In the genomic region with DNA sequence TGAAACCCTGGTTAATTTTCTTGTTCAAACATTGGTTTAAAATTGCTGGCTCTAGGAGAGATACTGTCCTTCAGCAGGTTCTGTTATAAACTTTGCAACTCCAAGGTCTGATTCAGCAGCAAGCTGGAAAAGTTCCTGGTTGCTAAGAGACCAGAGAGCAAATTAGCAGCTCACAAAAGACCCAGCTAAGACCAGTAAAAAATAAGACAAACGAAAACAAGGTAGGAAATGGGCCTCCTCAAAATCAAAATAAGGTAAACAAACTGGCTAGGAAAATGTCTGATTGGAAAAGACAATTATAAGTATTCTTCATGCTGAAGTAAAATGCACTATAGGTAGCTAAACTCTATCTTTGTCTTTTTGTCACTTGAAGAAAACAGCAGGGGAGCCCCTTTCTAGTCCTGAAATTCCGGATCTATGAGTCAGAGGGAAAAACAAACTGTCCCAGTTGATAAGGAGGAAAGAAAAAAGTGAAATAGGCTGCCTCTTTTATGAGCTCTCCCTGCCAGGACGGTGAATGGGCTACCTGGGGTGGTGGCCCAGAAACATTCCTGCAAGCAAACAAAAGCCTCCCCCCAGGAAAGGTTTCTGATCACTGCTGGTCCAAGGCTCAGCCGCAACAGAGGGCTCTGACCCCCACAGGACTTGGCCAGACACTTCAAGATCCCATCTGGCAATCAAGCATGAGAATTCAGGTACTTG, we compare ENCODE assay signal across 1 cellular context.
TF ChIP-seq lines count a peak whose summit lies in the region.

No MANE protein-coding gene starts in this region.

TF ChIP-seq in HepG2, 621 proteins besides CTCF, POLR2A, EP300 and RAD21 (continued from another document and continues in another):
- TF ChIP-seq, protein P1, sequence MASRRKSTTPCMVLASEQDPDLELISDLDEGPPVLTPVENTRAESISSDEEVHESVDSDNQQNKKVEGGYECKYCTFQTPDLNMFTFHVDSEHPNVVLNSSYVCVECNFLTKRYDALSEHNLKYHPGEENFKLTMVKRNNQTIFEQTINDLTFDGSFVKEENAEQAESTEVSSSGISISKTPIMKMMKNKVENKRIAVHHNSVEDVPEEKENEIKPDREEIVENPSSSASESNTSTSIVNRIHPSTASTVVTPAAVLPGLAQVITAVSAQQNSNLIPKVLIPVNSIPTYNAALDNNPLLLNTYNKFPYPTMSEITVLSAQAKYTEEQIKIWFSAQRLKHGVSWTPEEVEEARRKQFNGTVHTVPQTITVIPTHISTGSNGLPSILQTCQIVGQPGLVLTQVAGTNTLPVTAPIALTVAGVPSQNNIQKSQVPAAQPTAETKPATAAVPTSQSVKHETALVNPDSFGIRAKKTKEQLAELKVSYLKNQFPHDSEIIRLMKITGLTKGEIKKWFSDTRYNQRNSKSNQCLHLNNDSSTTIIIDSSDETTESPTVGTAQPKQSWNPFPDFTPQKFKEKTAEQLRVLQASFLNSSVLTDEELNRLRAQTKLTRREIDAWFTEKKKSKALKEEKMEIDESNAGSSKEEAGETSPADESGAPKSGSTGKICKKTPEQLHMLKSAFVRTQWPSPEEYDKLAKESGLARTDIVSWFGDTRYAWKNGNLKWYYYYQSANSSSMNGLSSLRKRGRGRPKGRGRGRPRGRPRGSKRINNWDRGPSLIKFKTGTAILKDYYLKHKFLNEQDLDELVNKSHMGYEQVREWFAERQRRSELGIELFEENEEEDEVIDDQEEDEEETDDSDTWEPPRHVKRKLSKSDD (CRISPR knock-in tag; IDR thresholded peaks at IDR 0.05; ENCODE audit: low read depth): no peak
- TF ChIP-seq ARNTL (CRISPR knock-in tag; IDR thresholded peaks at IDR 0.05): 0 out of 2 replicates have a peak, but pooled peaks have one; percentile 23
- 0 out of 2 replicates have a peak, but pooled peaks have one; percentile 36 for TF ChIP-seq ZNF609 (CRISPR knock-in tag; IDR thresholded peaks at IDR 0.05; ENCODE audit: borderline replicate concordance)
- peak; percentile 67; the same call in 1 of the 2 replicates for TF ChIP-seq ZSCAN29 (CRISPR knock-in tag; conservative IDR thresholded peaks at IDR 0.05)
- TF ChIP-seq ZBTB42 (CRISPR knock-in tag; IDR thresholded peaks at IDR 0.05): no peak
- TF ChIP-seq SOX6 (IDR thresholded peaks at IDR 0.05): no peak
- TF ChIP-seq SOX6 (CRISPR knock-in tag; IDR thresholded peaks at IDR 0.05): peak; percentile 92
- TF ChIP-seq ZNF678 (CRISPR knock-in tag; IDR thresholded peaks at IDR 0.05): no peak
- TF ChIP-seq, protein P2, sequence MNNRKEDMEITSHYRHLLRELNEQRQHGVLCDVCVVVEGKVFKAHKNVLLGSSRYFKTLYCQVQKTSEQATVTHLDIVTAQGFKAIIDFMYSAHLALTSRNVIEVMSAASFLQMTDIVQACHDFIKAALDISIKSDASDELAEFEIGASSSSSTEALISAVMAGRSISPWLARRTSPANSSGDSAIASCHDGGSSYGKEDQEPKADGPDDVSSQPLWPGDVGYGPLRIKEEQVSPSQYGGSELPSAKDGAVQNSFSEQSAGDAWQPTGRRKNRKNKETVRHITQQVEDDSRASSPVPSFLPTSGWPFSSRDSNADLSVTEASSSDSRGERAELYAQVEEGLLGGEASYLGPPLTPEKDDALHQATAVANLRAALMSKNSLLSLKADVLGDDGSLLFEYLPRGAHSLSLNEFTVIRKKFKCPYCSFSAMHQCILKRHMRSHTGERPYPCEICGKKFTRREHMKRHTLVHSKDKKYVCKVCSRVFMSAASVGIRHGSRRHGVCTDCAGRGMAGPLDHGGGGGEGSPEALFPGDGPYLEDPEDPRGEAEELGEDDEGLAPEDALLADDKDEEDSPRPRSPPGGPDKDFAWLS (CRISPR knock-in tag; IDR thresholded peaks at IDR 0.05; ENCODE audit: borderline replicate concordance): no peak
- TF ChIP-seq CREB1 (IDR thresholded peaks at IDR 0.05): no peak
- TF ChIP-seq CREB1 (CRISPR knock-in tag; IDR thresholded peaks at IDR 0.05): peak; percentile 64
- TF ChIP-seq ZNF746 (CRISPR knock-in tag; IDR thresholded peaks at IDR 0.05): peak; percentile 43; the same call in 1 of the 2 replicates
- peak; percentile 47; the same call in 1 of the 2 replicates for TF ChIP-seq KMT2B (CRISPR knock-in tag; IDR thresholded peaks at IDR 0.05)
- 0 out of 2 replicates have a peak, but pooled peaks have one; percentile 35 for TF ChIP-seq MEIS1 (CRISPR knock-in tag; IDR thresholded peaks at IDR 0.05; ENCODE audit: borderline replicate concordance)
- TF ChIP-seq NFATC3 (CRISPR knock-in tag; IDR thresholded peaks at IDR 0.05): no peak
- TF ChIP-seq, protein P3, sequence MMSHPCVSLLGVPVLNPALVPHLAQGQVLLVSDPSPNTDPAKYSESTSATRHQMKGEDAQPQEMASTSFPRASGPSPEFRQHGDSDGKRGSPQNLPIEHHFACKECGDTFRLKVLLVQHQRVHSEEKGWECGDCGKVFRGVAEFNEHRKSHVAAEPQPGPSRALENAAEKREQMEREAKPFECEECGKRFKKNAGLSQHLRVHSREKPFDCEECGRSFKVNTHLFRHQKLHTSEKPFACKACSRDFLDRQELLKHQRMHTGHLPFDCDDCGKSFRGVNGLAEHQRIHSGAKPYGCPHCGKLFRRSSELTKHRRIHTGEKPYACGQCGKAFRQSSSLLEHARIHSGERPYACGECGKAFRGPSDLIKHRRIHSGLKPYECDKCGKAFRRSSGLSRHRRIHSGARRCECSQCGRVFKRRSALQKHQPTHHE (CRISPR knock-in tag; IDR thresholded peaks at IDR 0.05; ENCODE audit: borderline replicate concordance): peak; percentile 70; the same call in 1 of the 2 replicates
- peak; percentile 58; the same call in 1 of the 2 replicates for TF ChIP-seq ZNF772 (CRISPR knock-in tag; IDR thresholded peaks at IDR 0.05)
- peak; percentile 8; the same call in 1 of the 2 replicates for TF ChIP-seq NR2C2 (CRISPR knock-in tag; IDR thresholded peaks at IDR 0.05; ENCODE audit: borderline replicate concordance)
- TF ChIP-seq PHF5A (CRISPR knock-in tag; IDR thresholded peaks at IDR 0.05; ENCODE audit: low read depth, unreplicated experiment): peak; percentile 66
- TF ChIP-seq ZNF792 (CRISPR knock-in tag; IDR thresholded peaks at IDR 0.05): 0 out of 2 replicates have a peak, but pooled peaks have one; percentile 27
- no peak for TF ChIP-seq ZNF17 (CRISPR knock-in tag; IDR thresholded peaks at IDR 0.05)
- TF ChIP-seq, protein P4, sequence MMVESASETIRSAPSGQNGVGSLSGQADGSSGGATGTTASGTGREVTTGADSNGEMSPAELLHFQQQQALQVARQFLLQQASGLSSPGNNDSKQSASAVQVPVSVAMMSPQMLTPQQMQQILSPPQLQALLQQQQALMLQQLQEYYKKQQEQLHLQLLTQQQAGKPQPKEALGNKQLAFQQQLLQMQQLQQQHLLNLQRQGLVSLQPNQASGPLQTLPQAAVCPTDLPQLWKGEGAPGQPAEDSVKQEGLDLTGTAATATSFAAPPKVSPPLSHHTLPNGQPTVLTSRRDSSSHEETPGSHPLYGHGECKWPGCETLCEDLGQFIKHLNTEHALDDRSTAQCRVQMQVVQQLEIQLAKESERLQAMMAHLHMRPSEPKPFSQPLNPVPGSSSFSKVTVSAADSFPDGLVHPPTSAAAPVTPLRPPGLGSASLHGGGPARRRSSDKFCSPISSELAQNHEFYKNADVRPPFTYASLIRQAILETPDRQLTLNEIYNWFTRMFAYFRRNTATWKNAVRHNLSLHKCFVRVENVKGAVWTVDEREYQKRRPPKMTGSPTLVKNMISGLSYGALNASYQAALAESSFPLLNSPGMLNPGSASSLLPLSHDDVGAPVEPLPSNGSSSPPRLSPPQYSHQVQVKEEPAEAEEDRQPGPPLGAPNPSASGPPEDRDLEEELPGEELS (CRISPR knock-in tag; IDR thresholded peaks at IDR 0.05): peak; percentile 88
- TF ChIP-seq, protein P5, sequence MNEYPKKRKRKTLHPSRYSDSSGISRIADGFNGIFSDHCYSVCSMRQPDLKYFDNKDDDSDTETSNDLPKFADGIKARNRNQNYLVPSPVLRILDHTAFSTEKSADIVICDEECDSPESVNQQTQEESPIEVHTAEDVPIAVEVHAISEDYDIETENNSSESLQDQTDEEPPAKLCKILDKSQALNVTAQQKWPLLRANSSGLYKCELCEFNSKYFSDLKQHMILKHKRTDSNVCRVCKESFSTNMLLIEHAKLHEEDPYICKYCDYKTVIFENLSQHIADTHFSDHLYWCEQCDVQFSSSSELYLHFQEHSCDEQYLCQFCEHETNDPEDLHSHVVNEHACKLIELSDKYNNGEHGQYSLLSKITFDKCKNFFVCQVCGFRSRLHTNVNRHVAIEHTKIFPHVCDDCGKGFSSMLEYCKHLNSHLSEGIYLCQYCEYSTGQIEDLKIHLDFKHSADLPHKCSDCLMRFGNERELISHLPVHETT (CRISPR knock-in tag; conservative IDR thresholded peaks at IDR 0.05): 0 out of 2 replicates have a peak, but pooled peaks have one; percentile 19
- TF ChIP-seq LCORL (IDR thresholded peaks at IDR 0.05): no peak
- TF ChIP-seq LCORL (CRISPR knock-in tag; IDR thresholded peaks at IDR 0.05): peak; percentile 77
- TF ChIP-seq EHMT2 (IDR thresholded peaks at IDR 0.05; ENCODE audit: borderline replicate concordance, low read depth, low read length): peak; percentile 37; the same call in 1 of the 2 replicates
- TF ChIP-seq TEAD3 (CRISPR knock-in tag; optimal IDR thresholded peaks at IDR 0.05; ENCODE audit: borderline replicate concordance): peak; percentile 91
- TF ChIP-seq, protein P6, sequence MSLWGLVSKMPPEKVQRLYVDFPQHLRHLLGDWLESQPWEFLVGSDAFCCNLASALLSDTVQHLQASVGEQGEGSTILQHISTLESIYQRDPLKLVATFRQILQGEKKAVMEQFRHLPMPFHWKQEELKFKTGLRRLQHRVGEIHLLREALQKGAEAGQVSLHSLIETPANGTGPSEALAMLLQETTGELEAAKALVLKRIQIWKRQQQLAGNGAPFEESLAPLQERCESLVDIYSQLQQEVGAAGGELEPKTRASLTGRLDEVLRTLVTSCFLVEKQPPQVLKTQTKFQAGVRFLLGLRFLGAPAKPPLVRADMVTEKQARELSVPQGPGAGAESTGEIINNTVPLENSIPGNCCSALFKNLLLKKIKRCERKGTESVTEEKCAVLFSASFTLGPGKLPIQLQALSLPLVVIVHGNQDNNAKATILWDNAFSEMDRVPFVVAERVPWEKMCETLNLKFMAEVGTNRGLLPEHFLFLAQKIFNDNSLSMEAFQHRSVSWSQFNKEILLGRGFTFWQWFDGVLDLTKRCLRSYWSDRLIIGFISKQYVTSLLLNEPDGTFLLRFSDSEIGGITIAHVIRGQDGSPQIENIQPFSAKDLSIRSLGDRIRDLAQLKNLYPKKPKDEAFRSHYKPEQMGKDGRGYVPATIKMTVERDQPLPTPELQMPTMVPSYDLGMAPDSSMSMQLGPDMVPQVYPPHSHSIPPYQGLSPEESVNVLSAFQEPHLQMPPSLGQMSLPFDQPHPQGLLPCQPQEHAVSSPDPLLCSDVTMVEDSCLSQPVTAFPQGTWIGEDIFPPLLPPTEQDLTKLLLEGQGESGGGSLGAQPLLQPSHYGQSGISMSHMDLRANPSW (CRISPR knock-in tag; IDR thresholded peaks at IDR 0.05; ENCODE audit: borderline replicate concordance): no peak
- TF ChIP-seq, protein P7, sequence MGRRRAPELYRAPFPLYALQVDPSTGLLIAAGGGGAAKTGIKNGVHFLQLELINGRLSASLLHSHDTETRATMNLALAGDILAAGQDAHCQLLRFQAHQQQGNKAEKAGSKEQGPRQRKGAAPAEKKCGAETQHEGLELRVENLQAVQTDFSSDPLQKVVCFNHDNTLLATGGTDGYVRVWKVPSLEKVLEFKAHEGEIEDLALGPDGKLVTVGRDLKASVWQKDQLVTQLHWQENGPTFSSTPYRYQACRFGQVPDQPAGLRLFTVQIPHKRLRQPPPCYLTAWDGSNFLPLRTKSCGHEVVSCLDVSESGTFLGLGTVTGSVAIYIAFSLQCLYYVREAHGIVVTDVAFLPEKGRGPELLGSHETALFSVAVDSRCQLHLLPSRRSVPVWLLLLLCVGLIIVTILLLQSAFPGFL (CRISPR knock-in tag; IDR thresholded peaks at IDR 0.05): no peak
- peak; percentile 64; the same call in 1 of the 2 replicates for TF ChIP-seq HDAC1 (CRISPR knock-in tag; IDR thresholded peaks at IDR 0.05)
